Comparison of ENCODE assay signal across 9 cellular contexts in the genomic region with DNA sequence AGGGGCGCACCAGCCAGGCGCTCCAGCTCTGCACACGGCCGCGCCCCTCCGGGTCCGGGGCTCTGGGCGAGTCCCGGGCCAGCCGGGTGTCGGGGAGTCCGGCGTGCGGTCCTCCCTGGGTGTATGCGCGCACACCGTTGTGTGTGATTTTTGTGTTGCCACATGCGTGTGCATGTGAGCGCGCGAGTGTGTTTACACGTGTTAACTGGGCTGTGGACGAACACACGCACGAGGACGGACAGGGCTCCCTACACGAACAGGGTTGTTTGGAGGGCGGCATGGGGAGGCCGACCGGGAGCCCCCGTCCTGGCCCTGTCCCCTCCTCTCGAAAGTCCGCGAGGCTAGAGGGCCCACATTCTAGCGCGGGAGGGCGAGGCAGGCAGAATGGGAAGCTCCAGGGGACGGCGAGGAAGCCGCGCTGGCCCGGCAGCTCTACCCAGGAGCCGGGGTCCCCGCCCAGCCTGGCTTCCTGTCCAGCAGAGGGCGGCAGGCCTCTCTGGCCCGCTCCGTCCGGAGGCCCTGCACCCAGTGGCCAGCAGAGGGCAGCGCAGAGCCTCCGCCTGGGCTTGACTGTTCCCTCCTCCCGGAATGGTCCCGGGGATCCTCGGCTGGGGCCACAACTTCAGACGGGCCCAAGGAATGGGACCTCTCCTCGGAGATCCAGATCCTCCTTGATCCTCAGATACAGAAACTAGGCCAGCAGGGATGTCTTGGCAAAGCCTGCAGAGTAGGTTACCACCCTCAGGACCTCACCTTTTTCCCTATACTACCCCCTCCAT. TPM values are rescaled to one million over a fixed set of nuclear protein-coding genes. Genes with fewer than 3 reads are reported as not detected.
DNase-seq lines count a peak whose midpoint lies in the region; ATAC-seq and TF ChIP-seq lines count a peak whose summit lies in the region.
"Had no signal": no experiment of that assay in that cellular context is flagged by ENCODE, and none has a peak within 500 bp of the region (broad histone marks: within the 10 kb centered on the region; RNA-seq: fewer than 3 reads in every experiment).

No MANE protein-coding gene starts in this region.

- no peaks in the 10 kb centered on the region for H3K36me3 ChIP-seq in SK-N-SH (replicated peaks in 1 of 2; ENCODE audit: control insufficient read depth in 1 of 2, insufficient read depth in 2 of 2, low read length in 1 of 2)
- no peaks in the 10 kb centered on the region for H3K36me3 ChIP-seq in parathyroid adenoma (ENCODE audit: control insufficient read depth, insufficient read depth, low read length)
- H3K36me3 ChIP-seq in transverse colon = no peaks in the 10 kb centered on the region

- H3K4me3 Mint-ChIP-seq in activated naive CD8-positive, alpha-beta T cell treated with anti-CD3 and anti-CD28 coated beads, Interleukin-2, amount 50 U/mL, for 24 hours = peak overlapping the region; percentile 52

- no peak overlapping the region for H3K27ac Mint-ChIP-seq in activated naive CD8-positive, alpha-beta T cell treated with anti-CD3 and anti-CD28 coated beads, Interleukin-2, amount 50 U/mL, for 24 hours

- POLR2A ChIA-PET in SK-N-SH (lab: Yijun Ruan, JAX) = interaction anchor here (0.8 to 1.4 kb wide), 2 partner anchors 9 to 26 kb away, joined by 3 to 4 read pairs; no protein-coding TSS in a partner anchor

- H3K27ac ChIP-seq in SK-N-SH (ENCODE audit: low read depth in 2 of 2, low read length in 1 of 2) (peak overlapping the region in 1 of 2 experiments; percentile 11; a peak in 1 of 4 replicates), parathyroid adenoma (no peak overlapping the region), transverse colon (no peak overlapping the region)
- H3K27ac ChIP-seq: epithelial cell of prostate had no signal

- peaks cover 0 to 40% of the 10 kb centered on the region in 2 experiments; a peak in 2 of 4 replicates for H3K4me1 ChIP-seq in SK-N-SH (ENCODE audit: control insufficient read depth in 1 of 2, insufficient read depth in 2 of 2, low read depth in 1 of 2, low read length in 1 of 2)
- no peaks in the 10 kb centered on the region for H3K4me1 ChIP-seq in parathyroid adenoma
- peaks cover 13 to 27% (median 20%) of the 10 kb centered on the region in 4 donors for H3K4me1 ChIP-seq in transverse colon

- no peaks in the 10 kb centered on the region for H3K9me3 Mint-ChIP-seq in activated naive CD8-positive, alpha-beta T cell treated with anti-CD3 and anti-CD28 coated beads, Interleukin-2, amount 50 U/mL, for 24 hours

- intact Hi-C loops in cardiac septum (cut with DNase I) (loop anchor here (5.0 kb wide), 2 partner anchors 451 to 516 kb away; no protein-coding TSS in a partner anchor), transverse colon (cut with DNase I; ENCODE audit: low total_unique reads) (no loop called here)

- peak; percentile 85 for TF ChIP-seq RAD21 in SK-N-SH (IDR thresholded peaks at IDR 0.05; ENCODE audit: low read length)

- DNase-seq in COLO668 (lab: John Stamatoyannopoulos, UW; ENCODE audit: unreplicated experiment) (peak; percentile 81), SK-N-SH (peak; percentile 97), cardiac septum (ENCODE audit: low spot score) (peak; percentile 93), transverse colon (peak; percentile 90)
- DNase-seq in activated naive CD8-positive, alpha-beta T cell treated with anti-CD3 and anti-CD28 coated beads, Interleukin-2, amount 50 U/mL, for 24 hours = peak; percentile 86

- peaks cover 61% of the 10 kb centered on the region for H3K27me3 Mint-ChIP-seq in activated naive CD8-positive, alpha-beta T cell treated with anti-CD3 and anti-CD28 coated beads, Interleukin-2, amount 50 U/mL, for 24 hours

- TF ChIP-seq CTCF in LNCAP (IDR thresholded peaks at IDR 0.05) (peak; percentile 100), SK-N-SH (IDR thresholded peaks at IDR 0.05) (peak; percentile 98), parathyroid adenoma (IDR thresholded peaks at IDR 0.05) (peak; percentile 96), transverse colon (IDR thresholded peaks at IDR 0.05) (peak; percentile 99 to 100 (median 100))

- CTCF ChIA-PET in SK-N-SH (lab: Yijun Ruan, JAX) = interaction anchor here (0.6 to 15.7 kb wide), 99 partner anchors 10 to 614 kb away, joined by 3 to 458 read pairs (median 5); a partner anchor contains a TSS

- H3K4me3 ChIP-seq in SK-N-SH (ENCODE audit: low read depth in 2 of 2, low read length in 1 of 2) (peak overlapping the region; percentile 47 to 66), parathyroid adenoma (ENCODE audit: low read depth, low read length) (peak overlapping the region; percentile 51), transverse colon (peak overlapping the region; percentile 8 to 53 (median 28))

- H3K9me3 ChIP-seq in SK-N-SH = no peaks in the 10 kb centered on the region
- H3K9me3 ChIP-seq in parathyroid adenoma (ENCODE audit: control insufficient read depth, low read length) = no peaks in the 10 kb centered on the region
- no peaks in the 10 kb centered on the region for H3K9me3 ChIP-seq in transverse colon

- no peaks in the 10 kb centered on the region for H3K9me2 ChIP-seq in SK-N-SH

- TF ChIP-seq POLR2A in transverse colon (IDR thresholded peaks at IDR 0.05) = no peak

- H3K36me3 Mint-ChIP-seq in activated naive CD8-positive, alpha-beta T cell treated with anti-CD3 and anti-CD28 coated beads, Interleukin-2, amount 50 U/mL, for 24 hours (ENCODE audit: low read depth) = no peaks in the 10 kb centered on the region

- no peaks in the 10 kb centered on the region for H4K20me1 ChIP-seq in SK-N-SH (ENCODE audit: insufficient read depth)

- H3K9ac ChIP-seq in SK-N-SH (no peak overlapping the region), parathyroid adenoma (no peak overlapping the region)

- H3K4me1 Mint-ChIP-seq in activated naive CD8-positive, alpha-beta T cell treated with anti-CD3 and anti-CD28 coated beads, Interleukin-2, amount 50 U/mL, for 24 hours = peaks cover 8% of the 10 kb centered on the region

- H3K4me2 ChIP-seq in SK-N-SH (peak overlapping the region; percentile 97), parathyroid adenoma (ENCODE audit: low read length) (peak overlapping the region; percentile 92)

- H3K79me2 ChIP-seq in SK-N-SH (ENCODE audit: insufficient read depth) (no peaks in the 10 kb centered on the region), parathyroid adenoma (no peaks in the 10 kb centered on the region)

- no peaks in the 10 kb centered on the region for H3F3A ChIP-seq in SK-N-SH (replicated peaks; ENCODE audit: insufficient read depth)

- ATAC-seq in GM21381 (IDR thresholded peaks at IDR 0.05; ENCODE audit: unreplicated experiment) = peak; percentile 76
- peak; percentile 86 for ATAC-seq in activated naive CD8-positive, alpha-beta T cell treated with anti-CD3 and anti-CD28 coated beads, Interleukin-2, amount 50 U/mL, for 24 hours

- H3K27me3 ChIP-seq in SK-N-SH (ENCODE audit: insufficient read depth) (peaks cover 56% of the 10 kb centered on the region), parathyroid adenoma (ENCODE audit: control insufficient read depth, insufficient read depth, low read length) (no peaks in the 10 kb centered on the region), transverse colon (peaks cover 67% of the 10 kb centered on the region)

- peak overlapping the region; percentile 83; the same call in 1 of the 2 replicates for H2AFZ ChIP-seq in SK-N-SH (ENCODE audit: low read depth)
- H2AFZ ChIP-seq in parathyroid adenoma = peak overlapping the region; percentile 78

- WGBS in SK-N-SH (ENCODE audit: low lambda C conversion rate) = under 1% methylated on average over 16 of the region's 55 CpGs
- WGBS in transverse colon (ENCODE audit: low coverage in 1 of 2), 2 donors = 0% methylated on average over 28 of the region's 55 CpGs; no CpG with 5 or more reads in 1 of the 2 donors

- in situ Hi-C loops in transverse colon (cut with MboI; ENCODE audit: low pct_ligation_motif_present in 1 of 4, low pct_unique_long_range_greater_than_20kb in 1 of 4, low sequenced_read_pairs in 3 of 4) = loop anchor here in 2 of 4 donors (25.0 kb wide), 1 partner anchor 179 kb away; no protein-coding TSS in a partner anchor

- TF ChIP-seq EP300 in SK-N-SH (IDR thresholded peaks at IDR 0.05; ENCODE audit: borderline replicate concordance in 1 of 2, low read depth in 1 of 2, low read length in 1 of 2) = no peak
- no peak for TF ChIP-seq EP300 in transverse colon (IDR thresholded peaks at IDR 0.05; ENCODE audit: low read depth)

TF ChIP-seq in SK-N-SH, 30 proteins besides CTCF, POLR2A, EP300 and RAD21 (continues in another document):
- TF ChIP-seq JUND (IDR thresholded peaks at IDR 0.05) (no peak), TCF12 (IDR thresholded peaks at IDR 0.05) (no peak), CHD2 (IDR thresholded peaks at IDR 0.05; ENCODE audit: low read length, partially characterized antibody) (peak; percentile 39), EZH2phosphoT487 (IDR thresholded peaks at IDR 0.05; ENCODE audit: borderline replicate concordance, low read depth) (no peak)
- TF ChIP-seq, protein P1, sequence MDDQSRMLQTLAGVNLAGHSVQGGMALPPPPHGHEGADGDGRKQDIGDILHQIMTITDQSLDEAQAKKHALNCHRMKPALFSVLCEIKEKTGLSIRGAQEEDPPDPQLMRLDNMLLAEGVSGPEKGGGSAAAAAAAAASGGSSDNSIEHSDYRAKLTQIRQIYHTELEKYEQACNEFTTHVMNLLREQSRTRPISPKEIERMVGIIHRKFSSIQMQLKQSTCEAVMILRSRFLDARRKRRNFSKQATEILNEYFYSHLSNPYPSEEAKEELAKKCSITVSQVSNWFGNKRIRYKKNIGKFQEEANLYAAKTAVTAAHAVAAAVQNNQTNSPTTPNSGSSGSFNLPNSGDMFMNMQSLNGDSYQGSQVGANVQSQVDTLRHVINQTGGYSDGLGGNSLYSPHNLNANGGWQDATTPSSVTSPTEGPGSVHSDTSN (IDR thresholded peaks at IDR 0.05) = no peak
- TF ChIP-seq, protein P2, sequence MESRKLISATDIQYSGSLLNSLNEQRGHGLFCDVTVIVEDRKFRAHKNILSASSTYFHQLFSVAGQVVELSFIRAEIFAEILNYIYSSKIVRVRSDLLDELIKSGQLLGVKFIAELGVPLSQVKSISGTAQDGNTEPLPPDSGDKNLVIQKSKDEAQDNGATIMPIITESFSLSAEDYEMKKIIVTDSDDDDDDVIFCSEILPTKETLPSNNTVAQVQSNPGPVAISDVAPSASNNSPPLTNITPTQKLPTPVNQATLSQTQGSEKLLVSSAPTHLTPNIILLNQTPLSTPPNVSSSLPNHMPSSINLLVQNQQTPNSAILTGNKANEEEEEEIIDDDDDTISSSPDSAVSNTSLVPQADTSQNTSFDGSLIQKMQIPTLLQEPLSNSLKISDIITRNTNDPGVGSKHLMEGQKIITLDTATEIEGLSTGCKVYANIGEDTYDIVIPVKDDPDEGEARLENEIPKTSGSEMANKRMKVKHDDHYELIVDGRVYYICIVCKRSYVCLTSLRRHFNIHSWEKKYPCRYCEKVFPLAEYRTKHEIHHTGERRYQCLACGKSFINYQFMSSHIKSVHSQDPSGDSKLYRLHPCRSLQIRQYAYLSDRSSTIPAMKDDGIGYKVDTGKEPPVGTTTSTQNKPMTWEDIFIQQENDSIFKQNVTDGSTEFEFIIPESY (IDR thresholded peaks at IDR 0.05; ENCODE audit: borderline replicate concordance, low read depth) = no peak

RNA-seq across cellular contexts. Expression of a gene that starts 0.6 kb away (rescaled TPM):
- polyA plus RNA-seq in SK-N-SH (2012; rRNA removed) = 0.29 and 0.56 TPM in 2 replicates
- polyA plus RNA-seq in SK-N-SH (2012; cell fraction: cytosol; rRNA removed) = 0.27 and 0.59 TPM in 2 replicates
- 0.13 and 0.39 TPM in 2 replicates for polyA plus RNA-seq in SK-N-SH (2012; cell fraction: nucleus; rRNA removed)
- total RNA-seq in cardiac septum (3.0 TPM), transverse colon (under 1 TPM in 2 of 4 donors, not detected in 2; 0.27 to 0.95 TPM)
